18 cellular contexts compared by ENCODE assay signal in genomic region chr5:3277590-3278196, GRCh38.
DNase-seq lines count a peak whose midpoint lies in the region; ATAC-seq and TF ChIP-seq lines count a peak whose summit lies in the region.
"Had no signal": no experiment of that assay in that cellular context is flagged by ENCODE, and none has a peak within 500 bp of the region (broad histone marks: within the 10 kb centered on the region; RNA-seq: fewer than 3 reads in every experiment).

No MANE protein-coding gene starts in this region.

- ATAC-seq in HG02885 (IDR thresholded peaks at IDR 0.05; ENCODE audit: poor library complexity, unreplicated experiment) (peak; percentile 72), left ventricle myocardium superior (no peak)
- ATAC-seq in stimulated activated naive CD8-positive, alpha-beta T cell treated with anti-CD3 and anti-CD28 coated beads, Interleukin-15, amount 100 ng/mL, for 72 hours = peak; percentile 94
- ATAC-seq: CD8-positive, alpha-beta T cell; heart left ventricle had no signal

- H3K4me3 Mint-ChIP-seq in activated naive CD4-positive, alpha-beta T cell treated with anti-CD3 and anti-CD28 coated beads for 36 hours = no peak overlapping the region
- H3K4me3 Mint-ChIP-seq in activated naive CD8-positive, alpha-beta T cell treated with anti-CD3 and anti-CD28 coated beads for 36 hours = no peak overlapping the region
- no peak overlapping the region for H3K4me3 Mint-ChIP-seq in stimulated activated naive CD8-positive, alpha-beta T cell treated with anti-CD3 and anti-CD28 coated beads, Interleukin-15, amount 100 ng/mL, for 72 hours
- no peak overlapping the region for H3K4me3 Mint-ChIP-seq in type B pancreatic cell
- H3K4me3 Mint-ChIP-seq: CD8-positive, alpha-beta T cell; neural crest cell; T-helper 1 cell treated with Interleukin-12 subunit alpha and Interleukin-12 subunit beta and Interleukin-4 antibody, amounts not matched to agents 30 μg/mL and 1 μg/mL, for 36 hours had no signal

- no peak for TF ChIP-seq CTCF in type B pancreatic cell (conservative IDR thresholded peaks at IDR 0.05)

- H3K27me3 Mint-ChIP-seq in activated naive CD4-positive, alpha-beta T cell treated with anti-CD3 and anti-CD28 coated beads for 36 hours (ENCODE audit: low read depth) = peaks cover 2% of the 10 kb centered on the region
- peaks cover 22% of the 10 kb centered on the region for H3K27me3 Mint-ChIP-seq in activated naive CD8-positive, alpha-beta T cell treated with anti-CD3 and anti-CD28 coated beads for 36 hours
- H3K27me3 Mint-ChIP-seq in stimulated activated naive CD8-positive, alpha-beta T cell treated with anti-CD3 and anti-CD28 coated beads, Interleukin-15, amount 100 ng/mL, for 72 hours = peaks cover 43% of the 10 kb centered on the region
- peaks cover 47% of the 10 kb centered on the region for H3K27me3 Mint-ChIP-seq in type B pancreatic cell

- CTCF ChIA-PET in activated naive CD4-positive, alpha-beta T cell treated with anti-CD3 and anti-CD28 coated beads for 36 hours (lab: Charles Lee) = no interaction called here

- H3K36me3 Mint-ChIP-seq in activated naive CD4-positive, alpha-beta T cell treated with anti-CD3 and anti-CD28 coated beads for 36 hours (ENCODE audit: low read depth) = peaks cover 2% of the 10 kb centered on the region
- no peaks in the 10 kb centered on the region for H3K36me3 Mint-ChIP-seq in activated naive CD8-positive, alpha-beta T cell treated with anti-CD3 and anti-CD28 coated beads for 36 hours
- no peaks in the 10 kb centered on the region for H3K36me3 Mint-ChIP-seq in type B pancreatic cell
- H3K36me3 Mint-ChIP-seq: CD8-positive, alpha-beta T cell had no signal

- no peaks in the 10 kb centered on the region for H3K4me1 Mint-ChIP-seq in activated naive CD4-positive, alpha-beta T cell treated with anti-CD3 and anti-CD28 coated beads for 36 hours (ENCODE audit: low read depth)
- peaks cover 9% of the 10 kb centered on the region for H3K4me1 Mint-ChIP-seq in activated naive CD8-positive, alpha-beta T cell treated with anti-CD3 and anti-CD28 coated beads for 36 hours
- peaks cover 14% of the 10 kb centered on the region for H3K4me1 Mint-ChIP-seq in stimulated activated naive CD8-positive, alpha-beta T cell treated with anti-CD3 and anti-CD28 coated beads, Interleukin-15, amount 100 ng/mL, for 72 hours
- no peaks in the 10 kb centered on the region for H3K4me1 Mint-ChIP-seq in type B pancreatic cell (ENCODE audit: unreplicated experiment)

- peak; percentile 57 for DNase-seq in activated naive CD4-positive, alpha-beta T cell treated with anti-CD3 and anti-CD28 coated beads for 36 hours
- no peak for DNase-seq in activated naive CD4-positive, alpha-beta T cell treated with anti-CD3 and anti-CD28 coated beads, Interleukin-2, amount 50 U/mL, for 16 hours
- peak; percentile 46 for DNase-seq in activated naive CD8-positive, alpha-beta T cell treated with anti-CD3 and anti-CD28 coated beads for 36 hours
- DNase-seq in stimulated activated naive CD8-positive, alpha-beta T cell treated with anti-CD3 and anti-CD28 coated beads, Interleukin-15, amount 100 ng/mL, for 72 hours = peak; percentile 18 to 61
- DNase-seq in type B pancreatic cell (ENCODE audit: extremely low spot score, unreplicated experiment) (no peak), NCI-H1105 (lab: John Stamatoyannopoulos, UW) (no peak), left ventricle myocardium superior (no peak)
- DNase-seq: aorta; CD8-positive, alpha-beta T cell; effector memory CD4-positive, alpha-beta T cell; heart left ventricle; mesenchymal stem cell; NCI-H1436; NCI-H2227 treated with DMSO at 0.1 percent for 48 hours; SHP77 had no signal

- peaks cover 1% of the 10 kb centered on the region for H3K9me3 Mint-ChIP-seq in activated naive CD4-positive, alpha-beta T cell treated with anti-CD3 and anti-CD28 coated beads for 36 hours
- H3K9me3 Mint-ChIP-seq in activated naive CD8-positive, alpha-beta T cell treated with anti-CD3 and anti-CD28 coated beads for 36 hours = peaks cover 4% of the 10 kb centered on the region
- H3K9me3 Mint-ChIP-seq in stimulated activated naive CD8-positive, alpha-beta T cell treated with anti-CD3 and anti-CD28 coated beads, Interleukin-15, amount 100 ng/mL, for 72 hours = peaks cover 0 to 3% of the 10 kb centered on the region in 2 donors
- H3K9me3 Mint-ChIP-seq in type B pancreatic cell = no peaks in the 10 kb centered on the region
- H3K9me3 Mint-ChIP-seq: CD8-positive, alpha-beta T cell; neural crest cell had no signal

- intact Hi-C loops in activated naive CD4-positive, alpha-beta T cell treated with anti-CD3 and anti-CD28 coated beads for 36 hours (cut with micrococcal nuclease) = no loop called here
- intact Hi-C loops in left ventricle myocardium superior (cut with micrococcal nuclease) = no loop called here

- H3K27ac Mint-ChIP-seq in activated naive CD4-positive, alpha-beta T cell treated with anti-CD3 and anti-CD28 coated beads for 36 hours = no peak overlapping the region
- H3K27ac Mint-ChIP-seq in activated naive CD8-positive, alpha-beta T cell treated with anti-CD3 and anti-CD28 coated beads for 36 hours = no peak overlapping the region
- H3K27ac Mint-ChIP-seq in stimulated activated naive CD8-positive, alpha-beta T cell treated with anti-CD3 and anti-CD28 coated beads, Interleukin-15, amount 100 ng/mL, for 72 hours = no peak overlapping the region
- H3K27ac Mint-ChIP-seq in type B pancreatic cell = no peak overlapping the region
- H3K27ac Mint-ChIP-seq: CD8-positive, alpha-beta T cell; T-helper 1 cell treated with Interleukin-12 subunit alpha and Interleukin-12 subunit beta and Interleukin-4 antibody, amounts not matched to agents 30 μg/mL and 1 μg/mL, for 36 hours had no signal

Comparison
In these comparisons a context has a peak if more than half of its experiments do, and no peak if none do; other contexts are left out.
1. DNase-seq: peak in activated naive CD4-positive, alpha-beta T cell treated with anti-CD3 and anti-CD28 coated beads for 36 hours (single experiment), activated naive CD8-positive, alpha-beta T cell treated with anti-CD3 and anti-CD28 coated beads for 36 hours (single experiment) and stimulated activated naive CD8-positive, alpha-beta T cell treated with anti-CD3 and anti-CD28 coated beads, Interleukin-15, amount 100 ng/mL, for 72 hours (2 of 2); none in activated naive CD4-positive, alpha-beta T cell treated with anti-CD3 and anti-CD28 coated beads, Interleukin-2, amount 50 U/mL, for 16 hours (single experiment), type B pancreatic cell (single experiment), NCI-H1105 (single experiment) and left ventricle myocardium superior (single experiment).